Comparison of ENCODE assay signal across 1 cellular context in the genomic region with DNA sequence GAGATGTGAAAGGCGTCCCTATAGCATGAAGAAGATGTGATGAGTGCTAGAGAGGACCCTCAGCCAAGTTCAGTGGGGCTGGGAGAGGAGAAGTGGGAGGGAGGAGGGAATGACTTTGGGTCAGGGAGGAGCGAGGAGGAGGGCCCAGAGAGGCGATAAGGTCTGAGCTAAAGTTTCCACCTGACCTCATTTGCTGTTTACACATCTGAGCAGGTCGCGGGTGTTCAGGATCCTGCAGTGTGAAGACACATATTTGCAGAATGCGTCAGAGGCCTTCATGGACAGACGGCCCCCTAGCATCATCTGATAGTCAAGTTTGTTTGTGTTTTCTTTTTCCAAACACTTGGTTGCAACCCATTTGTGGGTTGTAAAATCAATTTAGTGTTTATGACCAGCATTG.
TF ChIP-seq lines count a peak whose summit lies in the region.

No MANE protein-coding gene starts in this region.

TF ChIP-seq in HepG2, 621 proteins besides CTCF, POLR2A, EP300 and RAD21 (continued from another document and continues in another):
- TF ChIP-seq, protein P1, sequence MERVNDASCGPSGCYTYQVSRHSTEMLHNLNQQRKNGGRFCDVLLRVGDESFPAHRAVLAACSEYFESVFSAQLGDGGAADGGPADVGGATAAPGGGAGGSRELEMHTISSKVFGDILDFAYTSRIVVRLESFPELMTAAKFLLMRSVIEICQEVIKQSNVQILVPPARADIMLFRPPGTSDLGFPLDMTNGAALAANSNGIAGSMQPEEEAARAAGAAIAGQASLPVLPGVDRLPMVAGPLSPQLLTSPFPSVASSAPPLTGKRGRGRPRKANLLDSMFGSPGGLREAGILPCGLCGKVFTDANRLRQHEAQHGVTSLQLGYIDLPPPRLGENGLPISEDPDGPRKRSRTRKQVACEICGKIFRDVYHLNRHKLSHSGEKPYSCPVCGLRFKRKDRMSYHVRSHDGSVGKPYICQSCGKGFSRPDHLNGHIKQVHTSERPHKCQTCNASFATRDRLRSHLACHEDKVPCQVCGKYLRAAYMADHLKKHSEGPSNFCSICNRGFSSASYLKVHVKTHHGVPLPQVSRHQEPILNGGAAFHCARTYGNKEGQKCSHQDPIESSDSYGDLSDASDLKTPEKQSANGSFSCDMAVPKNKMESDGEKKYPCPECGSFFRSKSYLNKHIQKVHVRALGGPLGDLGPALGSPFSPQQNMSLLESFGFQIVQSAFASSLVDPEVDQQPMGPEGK (CRISPR knock-in tag; IDR thresholded peaks at IDR 0.05) = 0 out of 2 replicates have a peak, but pooled peaks have one; percentile 33
- peak; percentile 76 for TF ChIP-seq ELF3 (CRISPR knock-in tag; IDR thresholded peaks at IDR 0.05)
- no peak for TF ChIP-seq ZMAT3 (CRISPR knock-in tag; conservative IDR thresholded peaks at IDR 0.05)
- peak; percentile 78 for TF ChIP-seq RXRB (CRISPR knock-in tag; IDR thresholded peaks at IDR 0.05; ENCODE audit: borderline replicate concordance)
- peak; percentile 55; the same call in 1 of the 2 replicates for TF ChIP-seq RXRA (CRISPR knock-in tag; IDR thresholded peaks at IDR 0.05)
- TF ChIP-seq PHF21A (CRISPR knock-in tag; IDR thresholded peaks at IDR 0.05) = 0 out of 2 replicates have a peak, but pooled peaks have one; percentile 49
- no peak for TF ChIP-seq SOX13 (IDR thresholded peaks at IDR 0.05)
- peak in 1 of 2 experiments; percentile 74; a peak in 2 of 4 replicates for TF ChIP-seq SOX13 (CRISPR knock-in tag; conservative IDR thresholded peaks at IDR 0.05 in 1 of 2, IDR thresholded peaks at IDR 0.05 in 1 of 2)
- TF ChIP-seq ZNF652 (CRISPR knock-in tag; IDR thresholded peaks at IDR 0.05; ENCODE audit: borderline replicate concordance, low read depth) = no peak
- 0 out of 2 replicates have a peak, but pooled peaks have one; percentile 36 for TF ChIP-seq ZNF747 (CRISPR knock-in tag; IDR thresholded peaks at IDR 0.05; ENCODE audit: borderline replicate concordance)
- peak; percentile 88 for TF ChIP-seq GATAD2A (CRISPR knock-in tag; IDR thresholded peaks at IDR 0.05)
- TF ChIP-seq SIX1 (CRISPR knock-in tag; IDR thresholded peaks at IDR 0.05; ENCODE audit: borderline replicate concordance) = peak; percentile 63; the same call in 1 of the 2 replicates
- TF ChIP-seq ARNT2 (CRISPR knock-in tag; IDR thresholded peaks at IDR 0.05; ENCODE audit: low read depth) = no peak
- TF ChIP-seq, protein P2, sequence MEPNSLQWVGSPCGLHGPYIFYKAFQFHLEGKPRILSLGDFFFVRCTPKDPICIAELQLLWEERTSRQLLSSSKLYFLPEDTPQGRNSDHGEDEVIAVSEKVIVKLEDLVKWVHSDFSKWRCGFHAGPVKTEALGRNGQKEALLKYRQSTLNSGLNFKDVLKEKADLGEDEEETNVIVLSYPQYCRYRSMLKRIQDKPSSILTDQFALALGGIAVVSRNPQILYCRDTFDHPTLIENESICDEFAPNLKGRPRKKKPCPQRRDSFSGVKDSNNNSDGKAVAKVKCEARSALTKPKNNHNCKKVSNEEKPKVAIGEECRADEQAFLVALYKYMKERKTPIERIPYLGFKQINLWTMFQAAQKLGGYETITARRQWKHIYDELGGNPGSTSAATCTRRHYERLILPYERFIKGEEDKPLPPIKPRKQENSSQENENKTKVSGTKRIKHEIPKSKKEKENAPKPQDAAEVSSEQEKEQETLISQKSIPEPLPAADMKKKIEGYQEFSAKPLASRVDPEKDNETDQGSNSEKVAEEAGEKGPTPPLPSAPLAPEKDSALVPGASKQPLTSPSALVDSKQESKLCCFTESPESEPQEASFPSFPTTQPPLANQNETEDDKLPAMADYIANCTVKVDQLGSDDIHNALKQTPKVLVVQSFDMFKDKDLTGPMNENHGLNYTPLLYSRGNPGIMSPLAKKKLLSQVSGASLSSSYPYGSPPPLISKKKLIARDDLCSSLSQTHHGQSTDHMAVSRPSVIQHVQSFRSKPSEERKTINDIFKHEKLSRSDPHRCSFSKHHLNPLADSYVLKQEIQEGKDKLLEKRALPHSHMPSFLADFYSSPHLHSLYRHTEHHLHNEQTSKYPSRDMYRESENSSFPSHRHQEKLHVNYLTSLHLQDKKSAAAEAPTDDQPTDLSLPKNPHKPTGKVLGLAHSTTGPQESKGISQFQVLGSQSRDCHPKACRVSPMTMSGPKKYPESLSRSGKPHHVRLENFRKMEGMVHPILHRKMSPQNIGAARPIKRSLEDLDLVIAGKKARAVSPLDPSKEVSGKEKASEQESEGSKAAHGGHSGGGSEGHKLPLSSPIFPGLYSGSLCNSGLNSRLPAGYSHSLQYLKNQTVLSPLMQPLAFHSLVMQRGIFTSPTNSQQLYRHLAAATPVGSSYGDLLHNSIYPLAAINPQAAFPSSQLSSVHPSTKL (CRISPR knock-in tag; IDR thresholded peaks at IDR 0.05) = peak; percentile 85
- 0 out of 2 replicates have a peak, but pooled peaks have one; percentile 8 for TF ChIP-seq BHLHE40 (IDR thresholded peaks at IDR 0.05; ENCODE audit: low read length)
- TF ChIP-seq, protein P3, sequence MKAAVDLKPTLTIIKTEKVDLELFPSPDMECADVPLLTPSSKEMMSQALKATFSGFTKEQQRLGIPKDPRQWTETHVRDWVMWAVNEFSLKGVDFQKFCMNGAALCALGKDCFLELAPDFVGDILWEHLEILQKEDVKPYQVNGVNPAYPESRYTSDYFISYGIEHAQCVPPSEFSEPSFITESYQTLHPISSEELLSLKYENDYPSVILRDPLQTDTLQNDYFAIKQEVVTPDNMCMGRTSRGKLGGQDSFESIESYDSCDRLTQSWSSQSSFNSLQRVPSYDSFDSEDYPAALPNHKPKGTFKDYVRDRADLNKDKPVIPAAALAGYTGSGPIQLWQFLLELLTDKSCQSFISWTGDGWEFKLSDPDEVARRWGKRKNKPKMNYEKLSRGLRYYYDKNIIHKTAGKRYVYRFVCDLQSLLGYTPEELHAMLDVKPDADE (CRISPR knock-in tag; IDR thresholded peaks at IDR 0.05) = no peak
- no peak for TF ChIP-seq CREB1 (IDR thresholded peaks at IDR 0.05)
- TF ChIP-seq CREB1 (CRISPR knock-in tag; IDR thresholded peaks at IDR 0.05) = peak; percentile 35; the same call in 1 of the 2 replicates
- TF ChIP-seq ISL2 (CRISPR knock-in tag; IDR thresholded peaks at IDR 0.05) = 0 out of 2 replicates have a peak, but pooled peaks have one; percentile 34
- TF ChIP-seq ZNF780A (CRISPR knock-in tag; IDR thresholded peaks at IDR 0.05) = no peak
- TF ChIP-seq, protein P4, sequence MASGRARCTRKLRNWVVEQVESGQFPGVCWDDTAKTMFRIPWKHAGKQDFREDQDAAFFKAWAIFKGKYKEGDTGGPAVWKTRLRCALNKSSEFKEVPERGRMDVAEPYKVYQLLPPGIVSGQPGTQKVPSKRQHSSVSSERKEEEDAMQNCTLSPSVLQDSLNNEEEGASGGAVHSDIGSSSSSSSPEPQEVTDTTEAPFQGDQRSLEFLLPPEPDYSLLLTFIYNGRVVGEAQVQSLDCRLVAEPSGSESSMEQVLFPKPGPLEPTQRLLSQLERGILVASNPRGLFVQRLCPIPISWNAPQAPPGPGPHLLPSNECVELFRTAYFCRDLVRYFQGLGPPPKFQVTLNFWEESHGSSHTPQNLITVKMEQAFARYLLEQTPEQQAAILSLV (CRISPR knock-in tag; IDR thresholded peaks at IDR 0.05; ENCODE audit: borderline replicate concordance) = 0 out of 2 replicates have a peak, but pooled peaks have one; percentile 26
- no peak for TF ChIP-seq LCORL (IDR thresholded peaks at IDR 0.05)
- TF ChIP-seq LCORL (CRISPR knock-in tag; IDR thresholded peaks at IDR 0.05) = 0 out of 2 replicates have a peak, but pooled peaks have one; percentile 38
- TF ChIP-seq HDAC2 (CRISPR knock-in tag; IDR thresholded peaks at IDR 0.05) = peak; percentile 81; the same call in 1 of the 2 replicates
- TF ChIP-seq, protein P5, sequence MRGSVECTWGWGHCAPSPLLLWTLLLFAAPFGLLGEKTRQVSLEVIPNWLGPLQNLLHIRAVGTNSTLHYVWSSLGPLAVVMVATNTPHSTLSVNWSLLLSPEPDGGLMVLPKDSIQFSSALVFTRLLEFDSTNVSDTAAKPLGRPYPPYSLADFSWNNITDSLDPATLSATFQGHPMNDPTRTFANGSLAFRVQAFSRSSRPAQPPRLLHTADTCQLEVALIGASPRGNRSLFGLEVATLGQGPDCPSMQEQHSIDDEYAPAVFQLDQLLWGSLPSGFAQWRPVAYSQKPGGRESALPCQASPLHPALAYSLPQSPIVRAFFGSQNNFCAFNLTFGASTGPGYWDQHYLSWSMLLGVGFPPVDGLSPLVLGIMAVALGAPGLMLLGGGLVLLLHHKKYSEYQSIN (CRISPR knock-in tag; IDR thresholded peaks at IDR 0.05; ENCODE audit: borderline replicate concordance) = no peak
- peak; percentile 53 for TF ChIP-seq NCOA2 (CRISPR knock-in tag; IDR thresholded peaks at IDR 0.05)
- no peak for TF ChIP-seq HOXA7 (CRISPR knock-in tag; IDR thresholded peaks at IDR 0.05)
- no peak for TF ChIP-seq FOXP1 (IDR thresholded peaks at IDR 0.05)
- TF ChIP-seq FOXP1 (CRISPR knock-in tag; IDR thresholded peaks at IDR 0.05) = peak; percentile 89
- TF ChIP-seq, protein P6, sequence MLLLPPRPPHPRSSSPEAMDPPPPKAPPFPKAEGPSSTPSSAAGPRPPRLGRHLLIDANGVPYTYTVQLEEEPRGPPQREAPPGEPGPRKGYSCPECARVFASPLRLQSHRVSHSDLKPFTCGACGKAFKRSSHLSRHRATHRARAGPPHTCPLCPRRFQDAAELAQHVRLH (CRISPR knock-in tag; IDR thresholded peaks at IDR 0.05; ENCODE audit: borderline replicate concordance, low read depth) = 0 out of 2 replicates have a peak, but pooled peaks have one; percentile 17
- TF ChIP-seq SOX6 (IDR thresholded peaks at IDR 0.05) = no peak
- TF ChIP-seq SOX6 (CRISPR knock-in tag; IDR thresholded peaks at IDR 0.05) = peak; percentile 79
- TF ChIP-seq, protein P7, sequence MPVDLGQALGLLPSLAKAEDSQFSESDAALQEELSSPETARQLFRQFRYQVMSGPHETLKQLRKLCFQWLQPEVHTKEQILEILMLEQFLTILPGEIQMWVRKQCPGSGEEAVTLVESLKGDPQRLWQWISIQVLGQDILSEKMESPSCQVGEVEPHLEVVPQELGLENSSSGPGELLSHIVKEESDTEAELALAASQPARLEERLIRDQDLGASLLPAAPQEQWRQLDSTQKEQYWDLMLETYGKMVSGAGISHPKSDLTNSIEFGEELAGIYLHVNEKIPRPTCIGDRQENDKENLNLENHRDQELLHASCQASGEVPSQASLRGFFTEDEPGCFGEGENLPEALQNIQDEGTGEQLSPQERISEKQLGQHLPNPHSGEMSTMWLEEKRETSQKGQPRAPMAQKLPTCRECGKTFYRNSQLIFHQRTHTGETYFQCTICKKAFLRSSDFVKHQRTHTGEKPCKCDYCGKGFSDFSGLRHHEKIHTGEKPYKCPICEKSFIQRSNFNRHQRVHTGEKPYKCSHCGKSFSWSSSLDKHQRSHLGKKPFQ (CRISPR knock-in tag; IDR thresholded peaks at IDR 0.05; ENCODE audit: insufficient replicate concordance) = peak; percentile 44
- TF ChIP-seq, protein P8, sequence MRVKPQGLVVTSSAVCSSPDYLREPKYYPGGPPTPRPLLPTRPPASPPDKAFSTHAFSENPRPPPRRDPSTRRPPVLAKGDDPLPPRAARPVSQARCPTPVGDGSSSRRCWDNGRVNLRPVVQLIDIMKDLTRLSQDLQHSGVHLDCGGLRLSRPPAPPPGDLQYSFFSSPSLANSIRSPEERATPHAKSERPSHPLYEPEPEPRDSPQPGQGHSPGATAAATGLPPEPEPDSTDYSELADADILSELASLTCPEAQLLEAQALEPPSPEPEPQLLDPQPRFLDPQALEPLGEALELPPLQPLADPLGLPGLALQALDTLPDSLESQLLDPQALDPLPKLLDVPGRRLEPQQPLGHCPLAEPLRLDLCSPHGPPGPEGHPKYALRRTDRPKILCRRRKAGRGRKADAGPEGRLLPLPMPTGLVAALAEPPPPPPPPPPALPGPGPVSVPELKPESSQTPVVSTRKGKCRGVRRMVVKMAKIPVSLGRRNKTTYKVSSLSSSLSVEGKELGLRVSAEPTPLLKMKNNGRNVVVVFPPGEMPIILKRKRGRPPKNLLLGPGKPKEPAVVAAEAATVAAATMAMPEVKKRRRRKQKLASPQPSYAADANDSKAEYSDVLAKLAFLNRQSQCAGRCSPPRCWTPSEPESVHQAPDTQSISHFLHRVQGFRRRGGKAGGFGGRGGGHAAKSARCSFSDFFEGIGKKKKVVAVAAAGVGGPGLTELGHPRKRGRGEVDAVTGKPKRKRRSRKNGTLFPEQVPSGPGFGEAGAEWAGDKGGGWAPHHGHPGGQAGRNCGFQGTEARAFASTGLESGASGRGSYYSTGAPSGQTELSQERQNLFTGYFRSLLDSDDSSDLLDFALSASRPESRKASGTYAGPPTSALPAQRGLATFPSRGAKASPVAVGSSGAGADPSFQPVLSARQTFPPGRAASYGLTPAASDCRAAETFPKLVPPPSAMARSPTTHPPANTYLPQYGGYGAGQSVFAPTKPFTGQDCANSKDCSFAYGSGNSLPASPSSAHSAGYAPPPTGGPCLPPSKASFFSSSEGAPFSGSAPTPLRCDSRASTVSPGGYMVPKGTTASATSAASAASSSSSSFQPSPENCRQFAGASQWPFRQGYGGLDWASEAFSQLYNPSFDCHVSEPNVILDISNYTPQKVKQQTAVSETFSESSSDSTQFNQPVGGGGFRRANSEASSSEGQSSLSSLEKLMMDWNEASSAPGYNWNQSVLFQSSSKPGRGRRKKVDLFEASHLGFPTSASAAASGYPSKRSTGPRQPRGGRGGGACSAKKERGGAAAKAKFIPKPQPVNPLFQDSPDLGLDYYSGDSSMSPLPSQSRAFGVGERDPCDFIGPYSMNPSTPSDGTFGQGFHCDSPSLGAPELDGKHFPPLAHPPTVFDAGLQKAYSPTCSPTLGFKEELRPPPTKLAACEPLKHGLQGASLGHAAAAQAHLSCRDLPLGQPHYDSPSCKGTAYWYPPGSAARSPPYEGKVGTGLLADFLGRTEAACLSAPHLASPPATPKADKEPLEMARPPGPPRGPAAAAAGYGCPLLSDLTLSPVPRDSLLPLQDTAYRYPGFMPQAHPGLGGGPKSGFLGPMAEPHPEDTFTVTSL (CRISPR knock-in tag; IDR thresholded peaks at IDR 0.05; ENCODE audit: borderline replicate concordance) = peak; percentile 60; the same call in 1 of the 2 replicates
- peak; percentile 37; the same call in 1 of the 2 replicates for TF ChIP-seq ZBTB7B (CRISPR knock-in tag; IDR thresholded peaks at IDR 0.05)
- TF ChIP-seq, protein P9, sequence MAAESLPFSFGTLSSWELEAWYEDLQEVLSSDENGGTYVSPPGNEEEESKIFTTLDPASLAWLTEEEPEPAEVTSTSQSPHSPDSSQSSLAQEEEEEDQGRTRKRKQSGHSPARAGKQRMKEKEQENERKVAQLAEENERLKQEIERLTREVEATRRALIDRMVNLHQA (CRISPR knock-in tag; IDR thresholded peaks at IDR 0.05) = no peak
- TF ChIP-seq ZNF292 (CRISPR knock-in tag; IDR thresholded peaks at IDR 0.05; ENCODE audit: borderline replicate concordance, low read depth) = no peak
- TF ChIP-seq ZMYM3 (CRISPR knock-in tag; IDR thresholded peaks at IDR 0.05) = no peak
- no peak for TF ChIP-seq ZC3H4 (CRISPR knock-in tag; IDR thresholded peaks at IDR 0.05; ENCODE audit: borderline replicate concordance)
- peak; percentile 69; the same call in 1 of the 2 replicates for TF ChIP-seq FOXK1 (CRISPR knock-in tag; IDR thresholded peaks at IDR 0.05; ENCODE audit: borderline replicate concordance, low read depth)
- no peak for TF ChIP-seq SRSF4 (IDR thresholded peaks at IDR 0.05; ENCODE audit: low read depth, low read length, poor library complexity, severe bottlenecking)
- peak; percentile 25; the same call in 1 of the 2 replicates for TF ChIP-seq NR2F2 (IDR thresholded peaks at IDR 0.05; ENCODE audit: borderline replicate concordance, low read depth)
- TF ChIP-seq ZNF34 (CRISPR knock-in tag; IDR thresholded peaks at IDR 0.05; ENCODE audit: borderline replicate concordance) = no peak
- TF ChIP-seq NFIB (CRISPR knock-in tag; IDR thresholded peaks at IDR 0.05; ENCODE audit: borderline replicate concordance) = no peak
- peak; percentile 98 for TF ChIP-seq ZNF263 (CRISPR knock-in tag; IDR thresholded peaks at IDR 0.05)
- TF ChIP-seq ZSCAN21 (CRISPR knock-in tag; IDR thresholded peaks at IDR 0.05; ENCODE audit: borderline replicate concordance) = no peak
- TF ChIP-seq XRCC5 (optimal IDR thresholded peaks at IDR 0.05; ENCODE audit: low read length) = peak; percentile 65
